17 cellular contexts compared by ENCODE assay signal in genomic region chr20:19265646-19266374, GRCh38. TPM values are rescaled to one million over a fixed set of nuclear protein-coding genes. Genes with fewer than 3 reads are reported as not detected.
A peak's percentile ranks its signal among the peaks of the same experiment; 100 is the strongest.
DNase-seq lines count a peak whose midpoint lies in the region; ATAC-seq and TF ChIP-seq lines count a peak whose summit lies in the region.
"Had no signal": no experiment of that assay in that cellular context is flagged by ENCODE, and none has a peak within 500 bp of the region (broad histone marks: within the 10 kb centered on the region; RNA-seq: fewer than 3 reads in every experiment).

No MANE protein-coding gene starts in this region.

- no peak overlapping the region for H3K4me3 Mint-ChIP-seq in Caco-2 (ENCODE audit: unreplicated experiment)
- no peak overlapping the region for H3K4me3 Mint-ChIP-seq in endodermal cell

- H3K9me2 ChIP-seq in Loucy (replicated peaks; ENCODE audit: low read depth, low read length) = no peaks in the 10 kb centered on the region

- H3K27ac ChIP-seq in endodermal cell (ENCODE audit: low read depth, low read length) = no peak overlapping the region
- H3K27ac ChIP-seq in gastroesophageal sphincter = no peak overlapping the region
- H3K27ac ChIP-seq: heart left ventricle, left ventricle myocardium inferior, SJSA1, vagina had no signal

- ATAC-seq in gastroesophageal sphincter = no peak
- ATAC-seq: heart left ventricle; stimulated activated naive CD8-positive, alpha-beta T cell treated with anti-CD3 and anti-CD28 coated beads, Interleukin-15, Interleukin-2, amounts not matched to agents 100 U/mL and 50 U/mL, for 24 hours had no signal

- H3K27me3 Mint-ChIP-seq in Caco-2 (ENCODE audit: insufficient read depth, unreplicated experiment) = no peaks in the 10 kb centered on the region
- no peaks in the 10 kb centered on the region for H3K27me3 Mint-ChIP-seq in endodermal cell (ENCODE audit: insufficient read depth)

- TF ChIP-seq POLR2A in gastroesophageal sphincter (IDR thresholded peaks at IDR 0.05) = no peak

- TF ChIP-seq EP300 in gastroesophageal sphincter (IDR thresholded peaks at IDR 0.05) = no peak

- H3K4me1 ChIP-seq in Caco-2 (no peaks in the 10 kb centered on the region), Loucy (ENCODE audit: insufficient read depth, low read length, poor library complexity, severe bottlenecking) (peaks cover 20% of the 10 kb centered on the region), endodermal cell (ENCODE audit: control insufficient read depth, insufficient read depth, low read length) (no peaks in the 10 kb centered on the region), gastroesophageal sphincter (peaks cover 0 to 12% (median 0%) of the 10 kb centered on the region in 3 donors)
- H3K4me1 ChIP-seq: heart left ventricle, left ventricle myocardium inferior, SJSA1, vagina had no signal

- no peaks in the 10 kb centered on the region for H4K20me1 ChIP-seq in Loucy (ENCODE audit: insufficient read depth, low read length, poor library complexity, severe bottlenecking)

- H3K27me3 ChIP-seq in Caco-2 (replicated peaks; ENCODE audit: control insufficient read depth, insufficient read depth, low read length) (no peaks in the 10 kb centered on the region), Loucy (ENCODE audit: insufficient read depth, low read length, poor library complexity, severe bottlenecking) (no peaks in the 10 kb centered on the region), endodermal cell (ENCODE audit: control insufficient read depth, insufficient read depth, low read length, poor library complexity, severe bottlenecking) (no peaks in the 10 kb centered on the region), gastroesophageal sphincter (no peaks in the 10 kb centered on the region)
- H3K27me3 ChIP-seq: SJSA1, vagina had no signal

- 0 out of 2 replicates have a peak, but pooled peaks cover 2% of the 10 kb centered on the region for H3F3A ChIP-seq in Loucy (ENCODE audit: low read depth)

- H3K27ac Mint-ChIP-seq in Caco-2 (ENCODE audit: unreplicated experiment) (no peak overlapping the region), endodermal cell (no peak overlapping the region)

- H3K36me3 Mint-ChIP-seq in Caco-2 (ENCODE audit: insufficient read depth, unreplicated experiment) (no peaks in the 10 kb centered on the region), endodermal cell (ENCODE audit: low read depth) (no peaks in the 10 kb centered on the region)

- no peak for TF ChIP-seq CTCF in Caco-2 (IDR thresholded peaks at IDR 0.05; ENCODE audit: insufficient read depth in 1 of 2, low read depth in 1 of 2, low read length in 1 of 2, severe bottlenecking in 1 of 2, unreplicated experiment in 1 of 2)
- TF ChIP-seq CTCF in GM12865 (IDR thresholded peaks at IDR 0.05; ENCODE audit: insufficient read depth, low read depth, low read length, missing control alignments) = no peak
- no peak for TF ChIP-seq CTCF in Loucy (conservative IDR thresholded peaks at IDR 0.05; ENCODE audit: low read length)
- no peak for TF ChIP-seq CTCF in endodermal cell (conservative IDR thresholded peaks at IDR 0.05)
- TF ChIP-seq CTCF in gastroesophageal sphincter (IDR thresholded peaks at IDR 0.05) = no peak

- H3K4me1 Mint-ChIP-seq in Caco-2 (ENCODE audit: low read depth, unreplicated experiment) (no peaks in the 10 kb centered on the region), endodermal cell (no peaks in the 10 kb centered on the region)

- H3K9me3 Mint-ChIP-seq in Caco-2 (ENCODE audit: unreplicated experiment) (no peaks in the 10 kb centered on the region), endodermal cell (no peaks in the 10 kb centered on the region)

- H3K4me3 ChIP-seq in Caco-2 (ENCODE audit: low read depth, low read length) = no peak overlapping the region
- H3K4me3 ChIP-seq in GM12865 (ENCODE audit: low read depth, low read length) = no peak overlapping the region
- no peak overlapping the region for H3K4me3 ChIP-seq in Loucy (ENCODE audit: low read length, poor library complexity, severe bottlenecking)
- H3K4me3 ChIP-seq in endodermal cell (ENCODE audit: low read length) = no peak overlapping the region
- H3K4me3 ChIP-seq in gastroesophageal sphincter = no peak overlapping the region
- H3K4me3 ChIP-seq: heart left ventricle, left ventricle myocardium inferior, SJSA1, vagina had no signal

- H2AFZ ChIP-seq in Loucy (ENCODE audit: low read length) = peak overlapping the region; percentile 73

- no peak overlapping the region for H3K4me2 ChIP-seq in Loucy (ENCODE audit: low read depth, low read length, poor library complexity, severe bottlenecking)

- intact Hi-C loops in Caco-2 (cut with micrococcal nuclease; ENCODE audit: unreplicated experiment) = no loop called here

- POLR2A ChIA-PET in Caco-2 (lab: Charles Lee) = no interaction called here

- CTCF ChIA-PET in Caco-2 (lab: Charles Lee) = interaction anchor here (0.6 kb wide), 1 partner anchor 59 kb away, joined by 3 read pairs; no protein-coding TSS in a partner anchor

- WGBS in endodermal cell (ENCODE audit: insufficient coverage in 1 of 2, insufficient read length in 1 of 2), 2 experiments = 83 to 89% methylated on average over 1 to 3 of the region's 3 CpGs
- WGBS in gastroesophageal sphincter (ENCODE audit: low coverage in 1 of 2), 2 donors = 74 to 93% methylated on average over 2 to 3 of the region's 3 CpGs

- BruUV-seq in Caco-2 (replicated peaks; lab: Mats Ljungman, UMichigan) = no TSS peak

- H3K79me2 ChIP-seq in Loucy (ENCODE audit: insufficient read depth, low read length) = no peaks in the 10 kb centered on the region

- H3K36me3 ChIP-seq in Caco-2 (ENCODE audit: control insufficient read depth, insufficient read depth, low read length) (no peaks in the 10 kb centered on the region), Loucy (ENCODE audit: insufficient read depth, low read length) (no peaks in the 10 kb centered on the region), endodermal cell (ENCODE audit: control insufficient read depth, insufficient read depth, low read length) (no peaks in the 10 kb centered on the region), gastroesophageal sphincter (no peaks in the 10 kb centered on the region)
- H3K36me3 ChIP-seq: heart left ventricle, left ventricle myocardium inferior, SJSA1, vagina had no signal

- H3K9me3 ChIP-seq in Caco-2 = no peaks in the 10 kb centered on the region
- no peaks in the 10 kb centered on the region for H3K9me3 ChIP-seq in Loucy (ENCODE audit: insufficient read depth, low read depth, low read length)
- no peaks in the 10 kb centered on the region for H3K9me3 ChIP-seq in endodermal cell (ENCODE audit: control insufficient read depth, low read length)
- H3K9me3 ChIP-seq in gastroesophageal sphincter = no peaks in the 10 kb centered on the region
- H3K9me3 ChIP-seq: heart left ventricle, left ventricle myocardium inferior, SJSA1, vagina had no signal

- peak; percentile 63 to 74 for DNase-seq in Caco-2
- peak; percentile 65 for DNase-seq in GM12865 (ENCODE audit: low read depth)
- peak; percentile 89 for DNase-seq in endodermal cell
- DNase-seq in D341Med (ENCODE audit: low spot score) = no peak
- DNase-seq in NCI-H1105 treated with DMSO at 0.1 percent for 48 hours (lab: John Stamatoyannopoulos, UW) = no peak
- no peak for DNase-seq in GDM1 (lab: John Stamatoyannopoulos, UW)
- DNase-seq: aorta; cortex of kidney; heart left ventricle; left ventricle myocardium inferior; NCI-H2171 treated with DMSO at 0.1 percent for 48 hours; stimulated activated naive CD8-positive, alpha-beta T cell treated with anti-CD3 and anti-CD28 coated beads, Interleukin-15, Interleukin-2, amounts not matched to agents 100 U/mL and 50 U/mL, for 24 hours had no signal

- H3K9ac ChIP-seq in Loucy (ENCODE audit: low read depth, low read length, poor library complexity, severe bottlenecking) (no peak overlapping the region), endodermal cell (ENCODE audit: extremely low read depth, low read length, poor library complexity, severe bottlenecking) (no peak overlapping the region)

RNA-seq across cellular contexts. Expression of gene SLC24A3, which starts 53.4 kb away (rescaled TPM):
- total RNA-seq in Caco-2 (2022) = 0.14 and 0.21 TPM in 2 replicates
- total RNA-seq in endodermal cell = 1 to 10 TPM; 1.5 to 1.8 TPM
- 1.2 TPM for polyA plus RNA-seq in endodermal cell (2013, experiment 1 of 2)
- polyA plus RNA-seq in endodermal cell (2013, experiment 2 of 2) = 1.0 TPM
- total RNA-seq in gastroesophageal sphincter = 10 to 100 TPM in 1 of 4 donors, 1 to 10 TPM in 3; 2.7 to 13.5 (median 5.5) TPM
- total RNA-seq: activated CD8-positive, alpha-beta memory T cell treated with anti-CD3 and anti-CD28 coated beads for 36 hours; SJSA1 had no signal

Comparison
In these comparisons a context has a peak if more than half of its experiments do, and no peak if none do; other contexts are left out.
1. DNase-seq: peak in Caco-2 (2 of 2), GM12865 (single experiment) and endodermal cell (single experiment); none in D341Med (single experiment), NCI-H1105 treated with DMSO at 0.1 percent for 48 hours (single experiment) and GDM1 (single experiment).